Comparison of ENCODE assay signal across 11 cellular contexts in genomic region chr10:79299397-79300370, GRCh38. TPM values are rescaled to one million over a fixed set of nuclear protein-coding genes. Genes with fewer than 3 reads are reported as not detected.
A peak's percentile ranks its signal among the peaks of the same experiment; 100 is the strongest.
DNase-seq lines count a peak whose midpoint lies in the region; ATAC-seq, FAIRE-seq and TF ChIP-seq lines count a peak whose summit lies in the region.
"Had no signal": no experiment of that assay in that cellular context is flagged by ENCODE, and none has a peak within 500 bp of the region (broad histone marks: within the 10 kb centered on the region; RNA-seq: fewer than 3 reads in every experiment).

No MANE protein-coding gene starts in this region.

- H3K4me3 ChIP-seq in AG09309 (ENCODE audit: control insufficient read depth, low read depth, low read length) (no peak overlapping the region), PC-9 (no peak overlapping the region), epithelial cell of proximal tubule (ENCODE audit: low read depth, low read length) (no peak overlapping the region), small intestine (ENCODE audit: low read depth in 1 of 2, low read length in 2 of 2) (no peak overlapping the region)
- H3K4me3 ChIP-seq: spleen had no signal

- H3F3A ChIP-seq in PC-9 (ENCODE audit: insufficient read depth, low read depth), result peaks cover 47% of the 10 kb centered on the region

- H2AFZ ChIP-seq in PC-9, result no peak overlapping the region

- H3K9me2 ChIP-seq in PC-9 (ENCODE audit: insufficient read depth), result no peaks in the 10 kb centered on the region

- no peak for TF ChIP-seq CTCF in AG09309 (IDR thresholded peaks at IDR 0.05; ENCODE audit: control insufficient read depth, insufficient read depth, low read depth, low read length, missing control alignments)
- no peak for TF ChIP-seq CTCF in PC-9 (conservative IDR thresholded peaks at IDR 0.05)
- no peak for TF ChIP-seq CTCF in epithelial cell of proximal tubule (conservative IDR thresholded peaks at IDR 0.05; ENCODE audit: low read depth, low read length)
- no peak for TF ChIP-seq CTCF in omental fat pad (IDR thresholded peaks at IDR 0.05)

- intact Hi-C loops in PC-9 (cut with micrococcal nuclease; ENCODE audit: unreplicated experiment), result loop anchor here (1.0 to 2.0 kb wide), 3 partner anchors 16 to 59 kb away; partner anchors contain the start of gene PPIF

- H3K27ac ChIP-seq in PC-9 (peak overlapping the region; percentile 85), small intestine (ENCODE audit: low read depth in 1 of 2, low read length in 1 of 2) (peak overlapping the region in 1 of 2 donors; percentile 24)

- H3K27me3 Mint-ChIP-seq in activated T-cell treated with anti-CD3 and anti-CD28 coated beads, Interleukin-2, amount 50 U/mL, for 4 hours (ENCODE audit: low read depth), result no peaks in the 10 kb centered on the region
- H3K27me3 Mint-ChIP-seq: activated naive CD4-positive, alpha-beta T cell treated with anti-CD3 and anti-CD28 coated beads, Interleukin-2, amount 50 U/mL, for 24 hours had no signal

- peaks cover 18% of the 10 kb centered on the region; the same call in 1 of the 2 replicates for H3K36me3 ChIP-seq in PC-9 (ENCODE audit: low read depth)
- peaks cover 5 to 23% of the 10 kb centered on the region in 2 donors for H3K36me3 ChIP-seq in small intestine (ENCODE audit: control insufficient read depth in 2 of 2, insufficient read depth in 2 of 2, low read length in 2 of 2)

- DNase-seq in AG09309 (ENCODE audit: low read depth) (peak; percentile 68), PC-9 (peak; percentile 87), epithelial cell of proximal tubule (ENCODE audit: low read depth) (peak; percentile 36), omental fat pad (ENCODE audit: low spot score) (no peak), hippocampal formation (lab: John Stamatoyannopoulos, UW) (no peak), small intestine (no peak)
- DNase-seq in activated T-cell treated with anti-CD3 and anti-CD28 coated beads, Interleukin-2, amount 50 U/mL, for 4 hours, result no peak
- no peak for DNase-seq in stimulated activated CD4-positive, alpha-beta T cell treated with anti-CD3 and anti-CD28 coated beads, Interleukin-4, amount 100 ng/mL, for 4 hours
- DNase-seq: NCI-H1092, spleen had no signal

- no peaks in the 10 kb centered on the region for H4K20me1 ChIP-seq in PC-9 (ENCODE audit: insufficient read depth)

- BruUV-seq in PC-9 (replicated peaks; lab: Mats Ljungman, UMichigan), result TSS peak; percentile 24

- H3K4me3 Mint-ChIP-seq in activated T-cell treated with anti-CD3 and anti-CD28 coated beads, Interleukin-2, amount 50 U/mL, for 4 hours, result no peak overlapping the region
- H3K4me3 Mint-ChIP-seq: activated naive CD4-positive, alpha-beta T cell treated with anti-CD3 and anti-CD28 coated beads, Interleukin-2, amount 50 U/mL, for 24 hours had no signal

- peak; percentile 1 for ATAC-seq in omental fat pad (ENCODE audit: low FRiP score)
- no peak for ATAC-seq in activated T-cell treated with anti-CD3 and anti-CD28 coated beads, Interleukin-2, amount 50 U/mL, for 4 hours

- no peaks in the 10 kb centered on the region for H3K9me3 Mint-ChIP-seq in activated T-cell treated with anti-CD3 and anti-CD28 coated beads, Interleukin-2, amount 50 U/mL, for 4 hours
- H3K9me3 Mint-ChIP-seq: activated naive CD4-positive, alpha-beta T cell treated with anti-CD3 and anti-CD28 coated beads, Interleukin-2, amount 50 U/mL, for 24 hours had no signal

- peaks cover 35% of the 10 kb centered on the region for H3K36me3 Mint-ChIP-seq in activated T-cell treated with anti-CD3 and anti-CD28 coated beads, Interleukin-2, amount 50 U/mL, for 4 hours (ENCODE audit: insufficient read depth)

- H3K27me3 ChIP-seq in PC-9 (ENCODE audit: insufficient read depth, low read depth) (no peaks in the 10 kb centered on the region), small intestine (ENCODE audit: control insufficient read depth in 2 of 2, insufficient read depth in 2 of 2, low read length in 2 of 2) (no peaks in the 10 kb centered on the region)
- H3K27me3 ChIP-seq: spleen had no signal

- WGBS in small intestine, 3 donors, result 86 to 90% (median 87%) methylated on average over 15 of the region's 15 CpGs

- H3K4me1 ChIP-seq in PC-9 (replicated peaks; ENCODE audit: insufficient read depth) (peaks cover 51% of the 10 kb centered on the region), small intestine (ENCODE audit: control insufficient read depth in 2 of 2, insufficient read depth in 1 of 2, low read depth in 1 of 2, low read length in 1 of 2) (no peaks in the 10 kb centered on the region)

- peaks cover 2% of the 10 kb centered on the region for H3K4me1 Mint-ChIP-seq in activated T-cell treated with anti-CD3 and anti-CD28 coated beads, Interleukin-2, amount 50 U/mL, for 4 hours (ENCODE audit: low read depth)
- H3K4me1 Mint-ChIP-seq: activated naive CD4-positive, alpha-beta T cell treated with anti-CD3 and anti-CD28 coated beads, Interleukin-2, amount 50 U/mL, for 24 hours had no signal

- H3K4me2 ChIP-seq in PC-9, result peak overlapping the region; percentile 55; the same call in 1 of the 2 replicates

- POLR2A ChIA-PET in PC-9 (lab: Charles Lee; ENCODE audit: unreplicated experiment), result interaction anchor here (0.6 to 0.7 kb wide), 3 partner anchors 24 to 234 kb away, joined by 3 to 4 read pairs (median 4); no protein-coding TSS in a partner anchor

- CTCF ChIA-PET in PC-9 (lab: Charles Lee), result interaction anchor here (0.6 to 1.0 kb wide), 3 partner anchors 10 to 75 kb away, joined by 3 read pairs; no protein-coding TSS in a partner anchor

- no peak for FAIRE-seq in small intestine (lab: Jason Lieb, UNC)

- H3K9me3 ChIP-seq in PC-9 (ENCODE audit: insufficient read depth, low read depth) (no peaks in the 10 kb centered on the region), small intestine (ENCODE audit: control insufficient read depth, low read depth) (no peaks in the 10 kb centered on the region)
- H3K9me3 ChIP-seq: spleen had no signal

- H3K79me2 ChIP-seq in PC-9 (ENCODE audit: low read depth), result no peaks in the 10 kb centered on the region

RNA-seq across cellular contexts. Expression of gene PPIF, which starts 47.6 kb away (rescaled TPM):
- total RNA-seq in PC-9 (2021) (171 and 203 TPM in 2 replicates), epithelial cell of proximal tubule (62.0 and 99.4 TPM in 2 replicates), omental fat pad (100 to 1,000 TPM in 2 of 4 donors, 10 to 100 TPM in 2; 34.2 to 141 (median 94.5) TPM)
- total RNA-seq in activated T-cell treated with anti-CD3 and anti-CD28 coated beads, Interleukin-2, amount 50 U/mL, for 4 hours, result 100 to 1,000 TPM; 199 to 232 (median 203) TPM
- polyA plus RNA-seq in small intestine, result 10 to 100 TPM; 35.3 to 71.5 (median 42.7) TPM

Comparison
In these comparisons a context has a peak if more than half of its experiments do, and no peak if none do; other contexts are left out.
1. DNase-seq: peak in AG09309 (single experiment), PC-9 (2 of 2) and epithelial cell of proximal tubule (single experiment); none in omental fat pad (single experiment), activated T-cell treated with anti-CD3 and anti-CD28 coated beads, Interleukin-2, amount 50 U/mL, for 4 hours (single experiment), hippocampal formation (0 of 2), stimulated activated CD4-positive, alpha-beta T cell treated with anti-CD3 and anti-CD28 coated beads, Interleukin-4, amount 100 ng/mL, for 4 hours (0 of 2) and small intestine (single experiment).